Comparison of ENCODE assay signal across 16 cellular contexts in the genomic region with DNA sequence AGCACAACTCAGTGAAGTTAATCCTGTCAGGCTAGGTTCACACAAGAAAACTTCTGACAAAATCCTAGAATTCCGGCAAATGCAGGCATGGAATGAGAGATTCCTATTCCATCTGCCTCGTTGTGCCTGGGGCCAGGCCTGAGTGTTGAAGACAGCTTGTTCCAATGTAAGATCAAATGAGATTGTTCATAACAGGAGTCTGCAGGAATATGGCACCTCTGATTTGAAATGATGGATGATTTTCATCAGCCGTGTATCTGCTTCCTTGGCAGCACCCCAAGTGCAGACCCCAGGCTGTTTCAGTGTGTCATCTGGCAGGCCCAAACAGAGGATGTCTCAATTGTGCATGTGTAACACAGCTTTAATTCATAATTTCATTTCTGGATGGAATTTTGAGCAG.
"Had no signal": no experiment of that assay in that cellular context is flagged by ENCODE, and none has a peak within 500 bp of the region (broad histone marks: within the 10 kb centered on the region; RNA-seq: fewer than 3 reads in every experiment).

No MANE protein-coding gene starts in this region.

- H3K9me3 ChIP-seq: left lung, thyroid gland had no signal

- DNase-seq: activated CD4-positive, alpha-beta T cell treated with anti-CD3 and anti-CD28 coated beads for 1 hour; activated CD4-positive, alpha-beta T cell treated with anti-CD3 and anti-CD28 coated beads, Interleukin-2, amount 50 U/mL, for 4 hours; activated naive CD4-positive, alpha-beta T cell treated with anti-CD3 and anti-CD28 coated beads for 36 hours; activated naive CD8-positive, alpha-beta T cell treated with anti-CD3 and anti-CD28 coated beads, Interleukin-2, amount 50 U/mL, for 24 hours; aorta; hypothalamus; kidney; left lung; mammary epithelial cell; natural killer cell; posterior cingulate gyrus; stimulated activated CD4-positive, alpha-beta T cell treated with anti-CD3 and anti-CD28 coated beads, Interleukin-2, amount 100 ng/mL, for 48 hours; stimulated activated naive B cell treated with anti-CD40 and anti-IgM and Interleukin-4, amounts not matched to agents 10 μg/mL and 1 μg/mL and 100 μg/mL, for 72 hours; T1000; thyroid gland had no signal

- H3K4me3 ChIP-seq: left lung, thyroid gland had no signal

- H3K27ac ChIP-seq: left lung, thyroid gland had no signal

- ATAC-seq: activated naive CD8-positive, alpha-beta T cell treated with anti-CD3 and anti-CD28 coated beads, Interleukin-2, amount 50 U/mL, for 24 hours; activated T-helper 17 cell treated with anti-CD3 and anti-CD28 coated beads, Interleukin-2, amount 50 U/mL, for 72 hours; left lung; natural killer cell; stimulated activated naive B cell treated with anti-CD40 and anti-IgM and Interleukin-4, amounts not matched to agents 10 μg/mL and 1 μg/mL and 100 μg/mL, for 72 hours had no signal

- H3K27me3 ChIP-seq: left lung, thyroid gland had no signal

- H3K36me3 ChIP-seq: left lung, thyroid gland had no signal
